Comparison of ENCODE assay signal across 7 cellular contexts in genomic region chrX:48509619-48510018, GRCh38. TPM values are rescaled to one million over a fixed set of nuclear protein-coding genes. Genes with fewer than 3 reads are reported as not detected.
DNase-seq lines count a peak whose midpoint lies in the region; ATAC-seq and TF ChIP-seq lines count a peak whose summit lies in the region.

No MANE protein-coding gene starts in this region.

- TF ChIP-seq CTCF in HFF-Myc (IDR thresholded peaks at IDR 0.05; ENCODE audit: low read depth, low read length, missing control alignments): no peak

- no peak for ATAC-seq in activated naive CD4-positive, alpha-beta T cell treated with anti-CD3 and anti-CD28 coated beads, Interleukin-2, amount 50 U/mL, for 72 hours
- ATAC-seq in stimulated activated naive CD8-positive, alpha-beta T cell treated with anti-CD3 and anti-CD28 coated beads, Interleukin-15, amount 100 ng/mL, for 72 hours: no peak
- ATAC-seq in GM18907 (IDR thresholded peaks at IDR 0.05; ENCODE audit: unreplicated experiment) (no peak), HG03175 (IDR thresholded peaks at IDR 0.05; ENCODE audit: unreplicated experiment) (no peak)

- H3K27me3 Mint-ChIP-seq in stimulated activated naive CD8-positive, alpha-beta T cell treated with anti-CD3 and anti-CD28 coated beads, Interleukin-15, amount 100 ng/mL, for 72 hours: no peaks in the 10 kb centered on the region

- peak overlapping the region; percentile 87 to 92 for H3K27ac Mint-ChIP-seq in activated naive CD4-positive, alpha-beta T cell treated with anti-CD3 and anti-CD28 coated beads, Interleukin-2, amount 50 U/mL, for 72 hours
- peak overlapping the region in 1 of 2 donors; percentile 92 for H3K27ac Mint-ChIP-seq in stimulated activated naive CD8-positive, alpha-beta T cell treated with anti-CD3 and anti-CD28 coated beads, Interleukin-15, amount 100 ng/mL, for 72 hours

- H3K4me1 Mint-ChIP-seq in stimulated activated naive CD8-positive, alpha-beta T cell treated with anti-CD3 and anti-CD28 coated beads, Interleukin-15, amount 100 ng/mL, for 72 hours: peaks cover 19% of the 10 kb centered on the region

- no peaks in the 10 kb centered on the region for H3K36me3 Mint-ChIP-seq in activated naive CD4-positive, alpha-beta T cell treated with anti-CD3 and anti-CD28 coated beads, Interleukin-2, amount 50 U/mL, for 72 hours

- H3K9me3 Mint-ChIP-seq in activated naive CD4-positive, alpha-beta T cell treated with anti-CD3 and anti-CD28 coated beads, Interleukin-2, amount 50 U/mL, for 72 hours: no peaks in the 10 kb centered on the region
- no peaks in the 10 kb centered on the region for H3K9me3 Mint-ChIP-seq in stimulated activated naive CD8-positive, alpha-beta T cell treated with anti-CD3 and anti-CD28 coated beads, Interleukin-15, amount 100 ng/mL, for 72 hours

- H3K4me3 Mint-ChIP-seq in stimulated activated naive CD8-positive, alpha-beta T cell treated with anti-CD3 and anti-CD28 coated beads, Interleukin-15, amount 100 ng/mL, for 72 hours: peak overlapping the region; percentile 94 to 96

- H3K4me3 ChIP-seq in HFF-Myc (replicated peaks; ENCODE audit: low read depth, low read length): peak overlapping the region; percentile 62
- H3K4me3 ChIP-seq in iPS-18c (ENCODE audit: insufficient read depth, low read depth, low read length): peak overlapping the region; percentile 70; the same call in 1 of the 2 replicates

- peaks cover 9% of the 10 kb centered on the region for H3K9me3 ChIP-seq in iPS-18c (ENCODE audit: control insufficient read depth, insufficient read depth, low read length)

- no peak for DNase-seq in HFF-Myc (ENCODE audit: extremely low read depth, low read depth)
- no peak for DNase-seq in activated naive CD4-positive, alpha-beta T cell treated with anti-CD3 and anti-CD28 coated beads, Interleukin-2, amount 50 U/mL, for 72 hours (ENCODE audit: low spot score in 2 of 2)
- no peak for DNase-seq in stimulated activated naive CD8-positive, alpha-beta T cell treated with anti-CD3 and anti-CD28 coated beads, Interleukin-15, amount 100 ng/mL, for 72 hours
- DNase-seq in EL: no peak

RNA-seq across cellular contexts. Expression of gene PORCN, which starts 0.8 kb away (rescaled TPM):
- 10 to 100 TPM; 10.7 to 11.8 TPM for total RNA-seq in activated naive CD4-positive, alpha-beta T cell treated with anti-CD3 and anti-CD28 coated beads, Interleukin-2, amount 50 U/mL, for 72 hours

RNA-seq across cellular contexts. Expression of gene EBP, which starts 12.0 kb away (rescaled TPM):
- total RNA-seq in activated naive CD4-positive, alpha-beta T cell treated with anti-CD3 and anti-CD28 coated beads, Interleukin-2, amount 50 U/mL, for 72 hours: 100 to 1,000 TPM; 107 to 176 TPM

RNA-seq across cellular contexts. Expression of gene TBC1D25, which starts 29.9 kb away (rescaled TPM):
- 10 to 100 TPM; 18.8 to 22.2 TPM for total RNA-seq in activated naive CD4-positive, alpha-beta T cell treated with anti-CD3 and anti-CD28 coated beads, Interleukin-2, amount 50 U/mL, for 72 hours

RNA-seq across cellular contexts. Expression of gene FTSJ1, which starts 33.6 kb away (rescaled TPM):
- 10 to 100 TPM; 58.4 to 76.6 TPM for total RNA-seq in activated naive CD4-positive, alpha-beta T cell treated with anti-CD3 and anti-CD28 coated beads, Interleukin-2, amount 50 U/mL, for 72 hours

RNA-seq across cellular contexts. Expression of gene SLC38A5, which starts 39.6 kb away (rescaled TPM):
- 10 to 100 TPM; 46.3 to 94.5 TPM for total RNA-seq in activated naive CD4-positive, alpha-beta T cell treated with anti-CD3 and anti-CD28 coated beads, Interleukin-2, amount 50 U/mL, for 72 hours
